ENCODE assay signal across 9 cellular contexts in the genomic region with DNA sequence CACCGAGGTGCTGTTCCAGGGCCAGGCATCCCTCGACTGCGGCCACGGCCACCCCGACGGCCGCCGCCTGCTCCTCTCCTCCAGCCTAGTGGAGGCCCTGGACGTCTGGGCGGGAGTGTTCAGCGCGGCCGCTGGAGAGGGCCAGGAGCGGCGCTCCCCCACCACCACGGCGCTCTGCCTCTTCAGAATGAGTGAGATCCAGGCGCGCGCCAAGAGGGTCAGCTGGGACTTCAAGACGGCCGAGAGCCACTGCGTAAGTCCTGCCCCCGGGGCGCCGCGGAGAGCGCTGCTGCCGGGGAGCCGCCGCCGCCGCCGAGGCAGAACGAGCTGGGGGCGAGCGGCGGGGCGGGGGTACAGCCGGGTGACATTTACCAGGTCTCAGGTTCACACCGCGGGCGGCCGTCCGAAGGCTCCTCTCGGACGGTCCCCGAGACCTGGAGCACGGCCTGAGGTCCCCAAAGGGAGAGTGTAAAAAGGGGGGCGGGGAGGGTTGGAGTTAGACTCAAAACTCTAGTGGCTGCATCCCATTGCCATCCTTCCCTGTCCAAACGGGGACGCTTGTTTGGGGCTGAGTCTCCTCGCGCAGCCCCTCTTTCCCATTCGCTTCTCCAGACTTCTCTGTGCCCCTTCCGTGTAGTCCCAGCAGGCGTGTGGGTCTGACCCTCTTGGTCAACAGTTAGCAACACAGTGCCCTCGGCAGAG. TPM values are rescaled to one million over a fixed set of nuclear protein-coding genes. Genes with fewer than 3 reads are reported as not detected.
A peak's percentile ranks its signal among the peaks of the same experiment; 100 is the strongest.
DNase-seq lines count a peak whose midpoint lies in the region; ATAC-seq, FAIRE-seq and TF ChIP-seq lines count a peak whose summit lies in the region.
"Had no signal": no experiment of that assay in that cellular context is flagged by ENCODE, and none has a peak within 500 bp of the region (broad histone marks: within the 10 kb centered on the region; RNA-seq: fewer than 3 reads in every experiment).

No MANE protein-coding gene starts in this region.

- H3K9me3 ChIP-seq in endothelial cell of umbilical vein (replicated peaks; ENCODE audit: control insufficient read depth, insufficient read depth, low read length) = no peaks in the 10 kb centered on the region
- H3K9me3 ChIP-seq in naive thymus-derived CD4-positive, alpha-beta T cell (ENCODE audit: control insufficient read depth in 2 of 3, low read length in 3 of 3) = no peaks in the 10 kb centered on the region

- DNase-seq in DMS 273 (lab: John Stamatoyannopoulos, UW; ENCODE audit: unreplicated experiment) (peak; percentile 56), DMS 273 treated with DMSO at 0.1 percent for 48 hours (lab: John Stamatoyannopoulos, UW) (no peak), HFF-Myc (ENCODE audit: extremely low read depth, low read depth) (no peak), T-cell (peak in 6 of 34 experiments; percentile 5 to 44 (median 10)), endothelial cell of umbilical vein (ENCODE audit: low read depth, low spot score) (no peak), RCC 7860 (ENCODE audit: low spot score) (no peak)
- peak in 2 of 9 donors; percentile 22 to 41 for DNase-seq in naive thymus-derived CD4-positive, alpha-beta T cell

- dilution Hi-C loops in endothelial cell of umbilical vein (cut with MboI; ENCODE audit: extremely low pct_ligation_motif_present, low sequenced_read_pairs) = no loop called here

- H3K9me3 Mint-ChIP-seq in T-cell = no peaks in the 10 kb centered on the region
- no peaks in the 10 kb centered on the region for H3K9me3 Mint-ChIP-seq in naive thymus-derived CD4-positive, alpha-beta T cell

- no TSS peak for BruUV-seq in endothelial cell of umbilical vein (replicated peaks; lab: Mats Ljungman, UMichigan)

- intact Hi-C loops in endothelial cell of umbilical vein (cut with micrococcal nuclease) = loop anchor here (5.0 kb wide), 2 partner anchors 282 to 382 kb away; no protein-coding TSS in a partner anchor
- intact Hi-C loops in naive thymus-derived CD4-positive, alpha-beta T cell (cut with micrococcal nuclease) = loop anchor here (1.0 to 10.0 kb wide), 12 partner anchors 23 to 1399 kb away; partner anchors contain the start of genes CRADD (in 1 of the 2), NDUFA12 (in 1 of the 2) and NR2C1 (in 1 of the 2)

- peak overlapping the region; percentile 85 to 93 (median 92) for H3K4me3 Mint-ChIP-seq in T-cell
- H3K4me3 Mint-ChIP-seq in naive thymus-derived CD4-positive, alpha-beta T cell = peak overlapping the region; percentile 90 to 97 (median 93)

- H3K36me3 Mint-ChIP-seq in T-cell = peaks cover 3% of the 10 kb centered on the region
- peaks cover 0 to 17% (median 0%) of the 10 kb centered on the region in 5 donors for H3K36me3 Mint-ChIP-seq in naive thymus-derived CD4-positive, alpha-beta T cell

- no peaks in the 10 kb centered on the region for H3K79me2 ChIP-seq in endothelial cell of umbilical vein (ENCODE audit: control insufficient read depth, insufficient read depth, low read length)

- ATAC-seq in T-cell (replicated peaks in 1 of 4) (peak in 1 of 4 experiments; percentile 0), GM18519 (IDR thresholded peaks at IDR 0.05; ENCODE audit: low FRiP score, unreplicated experiment) (no peak)
- peak; percentile 2 for ATAC-seq in naive thymus-derived CD4-positive, alpha-beta T cell

- H3K4me3 ChIP-seq in HFF-Myc (replicated peaks; ENCODE audit: low read depth, low read length) = peak overlapping the region; percentile 36
- H3K4me3 ChIP-seq in endothelial cell of umbilical vein (replicated peaks in 1 of 3; ENCODE audit: insufficient read depth in 1 of 3, low read depth in 1 of 3, low read length in 3 of 3) = no peak overlapping the region
- peak overlapping the region; percentile 75 for H3K4me3 ChIP-seq in naive thymus-derived CD4-positive, alpha-beta T cell (ENCODE audit: low read length)

- H3K27me3 Mint-ChIP-seq in T-cell = no peaks in the 10 kb centered on the region
- peaks cover 0 to 29% (median 0%) of the 10 kb centered on the region in 5 donors for H3K27me3 Mint-ChIP-seq in naive thymus-derived CD4-positive, alpha-beta T cell

- TF ChIP-seq CTCF in HFF-Myc (IDR thresholded peaks at IDR 0.05; ENCODE audit: low read depth, low read length, missing control alignments) (no peak), endothelial cell of umbilical vein (IDR thresholded peaks at IDR 0.05; ENCODE audit: extremely low read depth in 1 of 2, insufficient read depth in 1 of 2, low read depth in 1 of 2, low read length in 2 of 2) (no peak)

- H4K20me1 ChIP-seq in endothelial cell of umbilical vein (replicated peaks; ENCODE audit: control insufficient read depth, extremely low read depth, insufficient read depth, low read length) = no peaks in the 10 kb centered on the region

- H3K36me3 ChIP-seq in endothelial cell of umbilical vein (ENCODE audit: control insufficient read depth in 2 of 2, extremely low read depth in 1 of 2, insufficient read depth in 2 of 2, low read length in 2 of 2) = no peaks in the 10 kb centered on the region
- H3K36me3 ChIP-seq in naive thymus-derived CD4-positive, alpha-beta T cell (ENCODE audit: control insufficient read depth in 2 of 3, insufficient read depth in 3 of 3, low read length in 3 of 3) = no peaks in the 10 kb centered on the region

- H3K9me1 ChIP-seq in endothelial cell of umbilical vein (replicated peaks; ENCODE audit: control insufficient read depth, extremely low read depth, insufficient read depth, low read length) = no peaks in the 10 kb centered on the region

- TF ChIP-seq POLR2A in endothelial cell of umbilical vein (IDR thresholded peaks at IDR 0.05; ENCODE audit: low read depth, low read length) = no peak

- H3K27ac Mint-ChIP-seq in T-cell = peak overlapping the region; percentile 23 to 44
- H3K27ac Mint-ChIP-seq in naive thymus-derived CD4-positive, alpha-beta T cell = peak overlapping the region in 5 of 9 donors; percentile 24 to 86 (median 51)

- POLR2A ChIA-PET in T-cell (lab: Charles Lee) = no interaction called here
- POLR2A ChIA-PET in endothelial cell of umbilical vein (lab: Charles Lee) = no interaction called here
- POLR2A ChIA-PET in naive thymus-derived CD4-positive, alpha-beta T cell (lab: Charles Lee) = interaction anchor here (1.2 to 2.1 kb wide), 6 partner anchors 21 to 708 kb away, joined by 3 to 7 read pairs (median 4); no protein-coding TSS in a partner anchor

- H3K4me1 Mint-ChIP-seq in T-cell = peaks cover 29 to 45% (median 38%) of the 10 kb centered on the region in 3 donors
- H3K4me1 Mint-ChIP-seq in naive thymus-derived CD4-positive, alpha-beta T cell = peaks cover 18 to 53% (median 39%) of the 10 kb centered on the region in 7 donors

- H3K4me1 ChIP-seq in endothelial cell of umbilical vein (ENCODE audit: control insufficient read depth, extremely low read depth, insufficient read depth, low read length) = no peaks in the 10 kb centered on the region
- peaks cover 0 to 17% of the 10 kb centered on the region in 2 donors for H3K4me1 ChIP-seq in naive thymus-derived CD4-positive, alpha-beta T cell (ENCODE audit: control insufficient read depth in 2 of 2, insufficient read depth in 2 of 2, low read length in 2 of 2)

- H3K27me3 ChIP-seq in endothelial cell of umbilical vein (ENCODE audit: control insufficient read depth in 2 of 2, insufficient read depth in 2 of 2, low read length in 2 of 2) = peaks cover 56 to 75% of the 10 kb centered on the region in 2 experiments
- H3K27me3 ChIP-seq in naive thymus-derived CD4-positive, alpha-beta T cell (ENCODE audit: control insufficient read depth in 2 of 2, insufficient read depth in 2 of 2, low read length in 2 of 2) = no peaks in the 10 kb centered on the region

- no peak overlapping the region for H3K4me2 ChIP-seq in endothelial cell of umbilical vein (ENCODE audit: insufficient read depth, low read length)

- no peak for FAIRE-seq in endothelial cell of umbilical vein (lab: Jason Lieb, UNC)
- FAIRE-seq in RCC 7860 (lab: Jason Lieb, UNC) = no peak

- H3K27ac ChIP-seq in endothelial cell of umbilical vein (ENCODE audit: insufficient read depth, low read depth, low read length) = no peak overlapping the region
- H3K27ac ChIP-seq in naive thymus-derived CD4-positive, alpha-beta T cell (ENCODE audit: low read depth, low read length) = peak overlapping the region; percentile 17
- H3K27ac ChIP-seq: 22Rv1 had no signal

- CTCF ChIA-PET in T-cell (lab: Charles Lee) (interaction anchor here (0.7 to 1.7 kb wide), 4 partner anchors 31 to 609 kb away, joined by 3 to 5 read pairs (median 4); no protein-coding TSS in a partner anchor), endothelial cell of umbilical vein (lab: Charles Lee) (no interaction called here)
- CTCF ChIA-PET in naive thymus-derived CD4-positive, alpha-beta T cell (lab: Charles Lee) = interaction anchor here (1.2 kb wide), 1 partner anchor 94 kb away, joined by 3 read pairs; no protein-coding TSS in a partner anchor

- no peak overlapping the region for H3K9ac ChIP-seq in endothelial cell of umbilical vein (replicated peaks; ENCODE audit: extremely low read depth, insufficient read depth, low read length)

- no peak overlapping the region for H2AFZ ChIP-seq in endothelial cell of umbilical vein (ENCODE audit: low read depth, low read length)

TF ChIP-seq in endothelial cell of umbilical vein, 7 proteins besides CTCF, POLR2A, EP300 and RAD21:
- TF ChIP-seq EZH2 (IDR thresholded peaks at IDR 0.05; ENCODE audit: borderline replicate concordance, low read depth, low read length, severe bottlenecking) = peak; percentile 77
- TF ChIP-seq, protein P1, sequence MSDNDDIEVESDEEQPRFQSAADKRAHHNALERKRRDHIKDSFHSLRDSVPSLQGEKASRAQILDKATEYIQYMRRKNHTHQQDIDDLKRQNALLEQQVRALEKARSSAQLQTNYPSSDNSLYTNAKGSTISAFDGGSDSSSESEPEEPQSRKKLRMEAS (IDR thresholded peaks at IDR 0.05; ENCODE audit: insufficient read depth, insufficient read length) = no peak

RNA-seq across cellular contexts. Expression of gene PLXNC1, which starts 1.6 kb away (rescaled TPM):
- total RNA-seq in T-cell (10 to 100 TPM; 12.9 to 23.9 (median 19.2) TPM), endothelial cell of umbilical vein (0.04 TPM in 1 of 2 replicates, not detected in the other)
- polyA plus RNA-seq in endothelial cell of umbilical vein = 0.02 TPM in 1 of 2 replicates, not detected in the other
- polyA plus RNA-seq in endothelial cell of umbilical vein (2011; cell fraction: cytosol; rRNA removed) = 0.03 TPM in 2 replicates
- polyA plus RNA-seq in endothelial cell of umbilical vein (2011; cell fraction: nucleus; rRNA removed) = not detected in 2 replicates
- 0.05 and 0.13 TPM in 2 replicates for polyA plus RNA-seq in endothelial cell of umbilical vein (2012)
- polyA minus RNA-seq in endothelial cell of umbilical vein = not detected in 2 replicates
- polyA minus RNA-seq in endothelial cell of umbilical vein (2011; cell fraction: cytosol; rRNA and poly(A)+ RNA removed) = not detected
- polyA minus RNA-seq in endothelial cell of umbilical vein (2011; cell fraction: nucleus; rRNA and poly(A)+ RNA removed) = not detected in 2 replicates
- total RNA-seq in naive thymus-derived CD4-positive, alpha-beta T cell = 10 to 100 TPM; 12.2 to 57.2 (median 19.3) TPM
- 1 to 10 TPM; 2.5 to 2.9 TPM for polyA plus RNA-seq in naive thymus-derived CD4-positive, alpha-beta T cell

Comparison
In these comparisons a context has a peak if more than half of its experiments do, and no peak if none do; other contexts are left out.
1. H3K4me3 ChIP-seq: peak in HFF-Myc (single experiment) and naive thymus-derived CD4-positive, alpha-beta T cell (single experiment); none in endothelial cell of umbilical vein (0 of 3).
2. RNA of gene PLXNC1, which starts 1.6 kb away (total RNA-seq): 12.2 to 57.2 TPM in naive thymus-derived CD4-positive, alpha-beta T cell and 12.9 to 23.9 TPM in T-cell; 0.04 TPM in endothelial cell of umbilical vein; every median in the first group is over 10 times any median in the second.